ENCODE assay signal across 1 cellular context in the genomic region with DNA sequence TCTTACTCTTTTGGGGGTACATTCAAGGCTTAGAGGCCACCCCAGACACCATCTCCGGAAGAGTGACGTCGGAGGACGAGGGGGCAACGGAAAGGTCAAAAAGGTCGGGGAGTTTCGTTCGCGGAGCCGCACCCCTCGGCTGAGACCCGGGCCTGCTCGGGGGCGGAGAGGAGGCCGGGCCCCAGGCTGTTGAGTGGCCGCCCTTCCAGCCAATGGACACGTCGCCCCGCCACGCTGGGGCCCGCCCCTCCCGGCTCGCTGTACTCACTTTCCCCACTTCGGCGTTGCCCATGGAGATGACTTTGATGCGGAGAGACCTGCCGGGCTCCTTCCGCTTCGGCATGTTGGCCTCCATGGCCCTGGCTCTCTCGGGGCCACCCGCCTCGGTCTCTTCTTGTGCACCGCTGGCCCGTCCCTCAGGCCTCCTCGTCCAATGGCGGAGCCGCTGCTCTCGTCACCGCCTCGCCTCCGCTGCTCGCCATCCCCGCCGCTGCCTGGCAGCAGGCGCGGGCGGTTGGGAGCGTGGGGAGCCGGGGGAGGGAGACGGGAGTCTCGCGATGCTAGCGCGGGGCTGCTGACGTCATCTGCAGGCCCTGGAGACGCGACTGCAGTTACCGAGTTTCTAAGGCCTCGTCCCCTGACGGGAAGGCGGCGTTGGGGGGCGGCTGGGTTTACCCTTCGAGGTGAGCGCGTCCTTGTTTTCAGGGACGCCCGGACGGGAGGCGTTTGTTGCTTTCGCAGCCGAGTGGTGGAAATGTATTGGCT.
TF ChIP-seq lines count a peak whose summit lies in the region.

Gene DNAJC27 (minus strand): TSS at position 406 of the 765 bp plus-strand sequence. CDS start 51 bp downstream, at position 355.

TF ChIP-seq in HepG2, 621 proteins besides CTCF, POLR2A, EP300 and RAD21 (continued from another document and continues in another):
- TF ChIP-seq TRAFD1 (CRISPR knock-in tag; IDR thresholded peaks at IDR 0.05; ENCODE audit: borderline replicate concordance) (0 out of 2 replicates have a peak, but pooled peaks have one; percentile 27), PLRG1 (conservative IDR thresholded peaks at IDR 0.05) (no peak), GTF2F1 (IDR thresholded peaks at IDR 0.05; ENCODE audit: low read length) (peak; percentile 77; the same call in 1 of the 2 replicates), PREB (CRISPR knock-in tag; IDR thresholded peaks at IDR 0.05) (no peak), DZIP1 (CRISPR knock-in tag; IDR thresholded peaks at IDR 0.05) (0 out of 2 replicates have a peak, but pooled peaks have one; percentile 7), ZNF749 (CRISPR knock-in tag; IDR thresholded peaks at IDR 0.05; ENCODE audit: borderline replicate concordance) (0 out of 2 replicates have a peak, but pooled peaks have one; percentile 56), ARID5B (CRISPR knock-in tag; IDR thresholded peaks at IDR 0.05) (0 out of 2 replicates have a peak, but pooled peaks have one; percentile 72), XRCC5 (optimal IDR thresholded peaks at IDR 0.05; ENCODE audit: low read length) (peak; percentile 95), ZNF44 (CRISPR knock-in tag; IDR thresholded peaks at IDR 0.05) (peak; percentile 86; the same call in 1 of the 2 replicates), MTA1 (CRISPR knock-in tag; IDR thresholded peaks at IDR 0.05; ENCODE audit: borderline replicate concordance) (no peak), KLF9 (CRISPR knock-in tag; IDR thresholded peaks at IDR 0.05; ENCODE audit: low read depth) (peak; percentile 6; the same call in 1 of the 2 replicates), HNRNPLL (IDR thresholded peaks at IDR 0.05; ENCODE audit: low read depth, low read length, poor library complexity, severe bottlenecking) (peak; percentile 77), DPF2 (CRISPR knock-in tag; IDR thresholded peaks at IDR 0.05; ENCODE audit: borderline replicate concordance, low read depth) (no peak), PRDM4 (CRISPR knock-in tag; IDR thresholded peaks at IDR 0.05; ENCODE audit: borderline replicate concordance) (no peak), SNAPC5 (CRISPR knock-in tag; IDR thresholded peaks at IDR 0.05; ENCODE audit: borderline replicate concordance) (0 out of 2 replicates have a peak, but pooled peaks have one; percentile 95), NR2F1 (CRISPR knock-in tag; IDR thresholded peaks at IDR 0.05) (peak; percentile 80 to 88), ZBTB40 (IDR thresholded peaks at IDR 0.05) (no peak), ZBTB40 (CRISPR knock-in tag; IDR thresholded peaks at IDR 0.05) (no peak)
- TF ChIP-seq, protein P1, sequence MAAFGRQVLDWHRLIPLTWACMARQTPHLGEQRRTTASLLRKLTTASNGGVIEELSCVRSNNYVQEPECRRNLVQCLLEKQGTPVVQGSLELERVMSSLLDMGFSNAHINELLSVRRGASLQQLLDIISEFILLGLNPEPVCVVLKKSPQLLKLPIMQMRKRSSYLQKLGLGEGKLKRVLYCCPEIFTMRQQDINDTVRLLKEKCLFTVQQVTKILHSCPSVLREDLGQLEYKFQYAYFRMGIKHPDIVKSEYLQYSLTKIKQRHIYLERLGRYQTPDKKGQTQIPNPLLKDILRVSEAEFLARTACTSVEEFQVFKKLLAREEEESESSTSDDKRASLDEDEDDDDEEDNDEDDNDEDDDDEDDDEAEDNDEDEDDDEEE (CRISPR knock-in tag; IDR thresholded peaks at IDR 0.05), result no peak; the same call in 1 of the 2 replicates
- TF ChIP-seq, protein P2, sequence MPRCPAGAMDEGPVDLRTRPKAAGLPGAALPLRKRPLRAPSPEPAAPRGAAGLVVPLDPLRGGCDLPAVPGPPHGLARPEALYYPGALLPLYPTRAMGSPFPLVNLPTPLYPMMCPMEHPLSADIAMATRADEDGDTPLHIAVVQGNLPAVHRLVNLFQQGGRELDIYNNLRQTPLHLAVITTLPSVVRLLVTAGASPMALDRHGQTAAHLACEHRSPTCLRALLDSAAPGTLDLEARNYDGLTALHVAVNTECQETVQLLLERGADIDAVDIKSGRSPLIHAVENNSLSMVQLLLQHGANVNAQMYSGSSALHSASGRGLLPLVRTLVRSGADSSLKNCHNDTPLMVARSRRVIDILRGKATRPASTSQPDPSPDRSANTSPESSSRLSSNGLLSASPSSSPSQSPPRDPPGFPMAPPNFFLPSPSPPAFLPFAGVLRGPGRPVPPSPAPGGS (CRISPR knock-in tag; IDR thresholded peaks at IDR 0.05), result no peak; the same call in 1 of the 2 replicates
